9 cellular contexts compared by ENCODE assay signal in genomic region chr3:11306815-11307589, GRCh38. TPM values are rescaled to one million over a fixed set of nuclear protein-coding genes. Genes with fewer than 3 reads are reported as not detected.
DNase-seq lines count a peak whose midpoint lies in the region; ATAC-seq and TF ChIP-seq lines count a peak whose summit lies in the region.
"Had no signal": no experiment of that assay in that cellular context is flagged by ENCODE, and none has a peak within 500 bp of the region (broad histone marks: within the 10 kb centered on the region; RNA-seq: fewer than 3 reads in every experiment).

No MANE protein-coding gene starts in this region.

- H3K4me1 ChIP-seq in right cardiac atrium (ENCODE audit: control insufficient read depth, insufficient read depth, low read length) (no peaks in the 10 kb centered on the region), transverse colon (no peaks in the 10 kb centered on the region), suprapubic skin (peaks cover 10% of the 10 kb centered on the region)

- POLR2A ChIA-PET in activated CD8-positive, alpha-beta T cell treated with anti-CD3 and anti-CD28 coated beads for 36 hours (lab: Charles Lee), result interaction anchor here (0.7 to 1.4 kb wide), 6 partner anchors 9 to 537 kb away, joined by 3 to 4 read pairs (median 3); partner anchors contain the start of gene ATG7

- H3K27ac Mint-ChIP-seq in activated CD8-positive, alpha-beta T cell treated with anti-CD3 and anti-CD28 coated beads for 36 hours, result peak overlapping the region; percentile 28

- no peak for TF ChIP-seq POLR2A in transverse colon (IDR thresholded peaks at IDR 0.05)
- TF ChIP-seq POLR2A in suprapubic skin (IDR thresholded peaks at IDR 0.05), result no peak

- no peaks in the 10 kb centered on the region for H3K27me3 Mint-ChIP-seq in activated CD8-positive, alpha-beta T cell treated with anti-CD3 and anti-CD28 coated beads for 36 hours

- peak; percentile 25 for DNase-seq in activated naive CD4-positive, alpha-beta T cell treated with Interleukin-2 at 50 U/mL for 16 hours
- no peak for DNase-seq in activated naive CD4-positive, alpha-beta T cell (lab: John Stamatoyannopoulos, UW)
- DNase-seq in activated CD8-positive, alpha-beta T cell treated with anti-CD3 and anti-CD28 coated beads for 36 hours, result peak; percentile 57
- peak in 1 of 3 donors; percentile 62 for DNase-seq in right cardiac atrium
- DNase-seq in transverse colon, result no peak
- no peak for DNase-seq in NAMALWA (ENCODE audit: low spot score)
- DNase-seq in NCI-H1092 treated with DMSO at 0.1 percent for 48 hours (lab: John Stamatoyannopoulos, UW), result no peak
- no peak for DNase-seq in suprapubic skin (ENCODE audit: low spot score in 2 of 2)

- H3K36me3 ChIP-seq in transverse colon (peaks cover 0 to 41% (median 15%) of the 10 kb centered on the region in 4 donors), suprapubic skin (peaks cover 74% of the 10 kb centered on the region)

- CTCF ChIA-PET in activated CD8-positive, alpha-beta T cell treated with anti-CD3 and anti-CD28 coated beads for 36 hours (lab: Charles Lee), result interaction anchor here (1.2 to 2.4 kb wide), 6 partner anchors 10 to 70 kb away, joined by 3 to 7 read pairs (median 4); partner anchors contain the start of gene ATG7

- TF ChIP-seq CTCF in activated CD8-positive, alpha-beta T cell treated with anti-CD3 and anti-CD28 coated beads for 36 hours (IDR thresholded peaks at IDR 0.05), result no peak
- TF ChIP-seq CTCF in transverse colon (IDR thresholded peaks at IDR 0.05) (no peak), suprapubic skin (IDR thresholded peaks at IDR 0.05) (no peak)

- no peak for TF ChIP-seq EP300 in transverse colon (IDR thresholded peaks at IDR 0.05; ENCODE audit: low read depth)
- no peak for TF ChIP-seq EP300 in suprapubic skin (IDR thresholded peaks at IDR 0.05)

- intact Hi-C loops in activated CD8-positive, alpha-beta T cell treated with anti-CD3 and anti-CD28 coated beads for 36 hours (cut with micrococcal nuclease), result no loop called here
- intact Hi-C loops in right cardiac atrium (cut with DNase I) (no loop called here), transverse colon (cut with DNase I; ENCODE audit: low total_unique reads) (no loop called here)

- H3K27me3 ChIP-seq in right cardiac atrium (ENCODE audit: control insufficient read depth, insufficient read depth) (no peaks in the 10 kb centered on the region), transverse colon (no peaks in the 10 kb centered on the region), suprapubic skin (no peaks in the 10 kb centered on the region)
- H3K27me3 ChIP-seq: tibial artery had no signal

- H3K4me3 ChIP-seq in right cardiac atrium (ENCODE audit: low read length) (no peak overlapping the region), transverse colon (no peak overlapping the region), suprapubic skin (no peak overlapping the region)
- H3K4me3 ChIP-seq: tibial artery had no signal

- WGBS in right cardiac atrium, result 34% methylated on average over 5 of the region's 5 CpGs
- 64% methylated on average over 5 of the region's 5 CpGs; no CpG with 5 or more reads in 1 of the 2 donors for WGBS in transverse colon (ENCODE audit: low coverage in 1 of 2), 2 donors
- 56% methylated on average over 5 of the region's 5 CpGs for WGBS in suprapubic skin

- no peak overlapping the region for H3K4me3 Mint-ChIP-seq in activated CD8-positive, alpha-beta T cell treated with anti-CD3 and anti-CD28 coated beads for 36 hours

- peaks cover 65% of the 10 kb centered on the region for H3K36me3 Mint-ChIP-seq in activated CD8-positive, alpha-beta T cell treated with anti-CD3 and anti-CD28 coated beads for 36 hours (ENCODE audit: low read depth)

- H3K9me3 Mint-ChIP-seq in activated CD8-positive, alpha-beta T cell treated with anti-CD3 and anti-CD28 coated beads for 36 hours, result no peaks in the 10 kb centered on the region

- ATAC-seq in activated CD8-positive, alpha-beta T cell treated with anti-CD3 and anti-CD28 coated beads for 36 hours, result peak; percentile 94
- peak; percentile 62 for ATAC-seq in right cardiac atrium

- H3K9me3 ChIP-seq in right cardiac atrium (ENCODE audit: control insufficient read depth, low read length) (no peaks in the 10 kb centered on the region), transverse colon (no peaks in the 10 kb centered on the region), suprapubic skin (no peaks in the 10 kb centered on the region)
- H3K9me3 ChIP-seq: tibial artery had no signal

- peaks cover 28% of the 10 kb centered on the region for H3K4me1 Mint-ChIP-seq in activated CD8-positive, alpha-beta T cell treated with anti-CD3 and anti-CD28 coated beads for 36 hours (ENCODE audit: low read depth)

- in situ Hi-C loops in transverse colon (cut with MboI; ENCODE audit: low pct_ligation_motif_present in 1 of 4, low pct_unique_long_range_greater_than_20kb in 1 of 4, low sequenced_read_pairs in 3 of 4), result no loop called here

- peak overlapping the region; percentile 33 for H3K27ac ChIP-seq in right cardiac atrium (ENCODE audit: low read length)
- peak overlapping the region; percentile 2 to 23 (median 12) for H3K27ac ChIP-seq in transverse colon
- H3K27ac ChIP-seq in suprapubic skin, result no peak overlapping the region
- H3K27ac ChIP-seq: tibial artery had no signal

RNA-seq across cellular contexts. Expression of gene ATG7, which starts 34.8 kb away (rescaled TPM):
- total RNA-seq in activated CD8-positive, alpha-beta T cell treated with anti-CD3 and anti-CD28 coated beads for 36 hours, result 10 to 100 TPM; 31.0 to 33.1 TPM
- 10 to 100 TPM; 18.3 to 22.3 (median 20.0) TPM for total RNA-seq in right cardiac atrium
- polyA plus RNA-seq in right cardiac atrium, result 5.9 TPM
- 100 to 1,000 TPM in 1 of 4 donors, 10 to 100 TPM in 3; 44.5 to 122 (median 75.0) TPM for total RNA-seq in transverse colon
- 100 to 1,000 TPM in 1 of 4 donors, 10 to 100 TPM in 3; 49.4 to 145 (median 82.1) TPM for total RNA-seq in suprapubic skin

Comparison
In these comparisons a context has a peak if more than half of its experiments do, and no peak if none do; other contexts are left out.
1. DNase-seq: peak in activated naive CD4-positive, alpha-beta T cell treated with Interleukin-2 at 50 U/mL for 16 hours (single experiment) and activated CD8-positive, alpha-beta T cell treated with anti-CD3 and anti-CD28 coated beads for 36 hours (single experiment); none in activated naive CD4-positive, alpha-beta T cell (0 of 4), transverse colon (single experiment), NAMALWA (single experiment), NCI-H1092 treated with DMSO at 0.1 percent for 48 hours (single experiment) and suprapubic skin (0 of 2).